21 cellular contexts compared by ENCODE assay signal in genomic region chr4:147479376-147479775, GRCh38. TPM values are rescaled to one million over a fixed set of nuclear protein-coding genes. Genes with fewer than 3 reads are reported as not detected.
A peak's percentile ranks its signal among the peaks of the same experiment; 100 is the strongest.
DNase-seq lines count a peak whose midpoint lies in the region; FAIRE-seq and TF ChIP-seq lines count a peak whose summit lies in the region.
"Had no signal": no experiment of that assay in that cellular context is flagged by ENCODE, and none has a peak within 500 bp of the region (broad histone marks: within the 10 kb centered on the region; RNA-seq: fewer than 3 reads in every experiment).

No MANE protein-coding gene starts in this region.

- H3K79me2 ChIP-seq in ACC112 (ENCODE audit: control insufficient read depth, insufficient read depth, low read length, unreplicated experiment) (no peaks in the 10 kb centered on the region), astrocyte (ENCODE audit: insufficient read depth, low read length) (peaks cover 33% of the 10 kb centered on the region), endothelial cell of umbilical vein (ENCODE audit: control insufficient read depth, insufficient read depth, low read length) (no peaks in the 10 kb centered on the region)

- H3K4me3 ChIP-seq in ACC112 (ENCODE audit: low read depth, low read length) (0 out of 2 replicates have a peak overlapping the region, but pooled peaks have one; percentile 5), astrocyte (ENCODE audit: insufficient read depth, low read depth, low read length) (no peak overlapping the region), endothelial cell of umbilical vein (replicated peaks in 1 of 3; ENCODE audit: insufficient read depth in 1 of 3, low read depth in 1 of 3, low read length in 3 of 3) (no peak overlapping the region)

- H3K36me3 Mint-ChIP-seq in astrocyte (ENCODE audit: low read depth, unreplicated experiment) = no peaks in the 10 kb centered on the region
- peaks cover 4% of the 10 kb centered on the region for H3K36me3 Mint-ChIP-seq in osteocyte (ENCODE audit: unreplicated experiment)
- H3K36me3 Mint-ChIP-seq: CD8-positive, alpha-beta T cell had no signal

- FAIRE-seq in astrocyte (lab: Jason Lieb, UNC) (no peak), endothelial cell of umbilical vein (lab: Jason Lieb, UNC) (peak; percentile 8)
- FAIRE-seq: D721Med, GM12892, GM18507, HepG2 had no signal

- H3K27me3 Mint-ChIP-seq in astrocyte (ENCODE audit: low read depth, unreplicated experiment) (peaks cover 9% of the 10 kb centered on the region), osteocyte (ENCODE audit: unreplicated experiment) (no peaks in the 10 kb centered on the region)

- no TSS peak for BruUV-seq in endothelial cell of umbilical vein (replicated peaks; lab: Mats Ljungman, UMichigan)

- H3K27ac Mint-ChIP-seq in astrocyte (ENCODE audit: unreplicated experiment) (no peak overlapping the region), osteocyte (ENCODE audit: unreplicated experiment) (peak overlapping the region; percentile 92)
- H3K27ac Mint-ChIP-seq: CD8-positive, alpha-beta T cell had no signal

- H3K27ac ChIP-seq in ACC112 (ENCODE audit: low read depth, low read length) = no peak overlapping the region
- no peak overlapping the region for H3K27ac ChIP-seq in astrocyte (ENCODE audit: low read depth, low read length)
- H3K27ac ChIP-seq in endothelial cell of umbilical vein (ENCODE audit: insufficient read depth, low read depth, low read length) = no peak overlapping the region

- H4K20me1 ChIP-seq in astrocyte (ENCODE audit: insufficient read depth, low read length) = no peaks in the 10 kb centered on the region
- no peaks in the 10 kb centered on the region for H4K20me1 ChIP-seq in endothelial cell of umbilical vein (replicated peaks; ENCODE audit: control insufficient read depth, extremely low read depth, insufficient read depth, low read length)

- peak; percentile 48 for DNase-seq in astrocyte (ENCODE audit: low read depth)
- DNase-seq in endothelial cell of umbilical vein (ENCODE audit: low read depth, low spot score) = no peak
- no peak for DNase-seq in osteocyte (ENCODE audit: extremely low spot score, unreplicated experiment)
- DNase-seq in activated gamma-delta T cell (lab: John Stamatoyannopoulos, UW) = no peak
- DNase-seq in activated CD4-positive, alpha-beta T cell treated with anti-CD3 and anti-CD28 coated beads for 1 hour = no peak
- DNase-seq in AG20443 (ENCODE audit: low spot score) = no peak
- DNase-seq in mesenteric fat pad (ENCODE audit: low spot score) = no peak
- DNase-seq: CD8-positive, alpha-beta T cell; KG1; NCI-H1436 treated with DMSO at 0.1 percent for 48 hours; NCI-H2029; NCI-H345; NCI-H524 treated with DMSO at 0.1 percent for 48 hours; PC-3; SHP77 treated with DMSO at 0.1 percent for 48 hours had no signal

- dilution Hi-C loops in endothelial cell of umbilical vein (cut with MboI; ENCODE audit: extremely low pct_ligation_motif_present, low sequenced_read_pairs) = no loop called here

- H3K4me3 Mint-ChIP-seq in astrocyte (ENCODE audit: unreplicated experiment) = peak overlapping the region; percentile 90
- no peak overlapping the region for H3K4me3 Mint-ChIP-seq in osteocyte (ENCODE audit: unreplicated experiment)
- H3K4me3 Mint-ChIP-seq: CD8-positive, alpha-beta T cell had no signal

- no peaks in the 10 kb centered on the region for H3K9me3 ChIP-seq in astrocyte (ENCODE audit: insufficient read depth, low read depth, low read length)
- no peaks in the 10 kb centered on the region for H3K9me3 ChIP-seq in endothelial cell of umbilical vein (replicated peaks; ENCODE audit: control insufficient read depth, insufficient read depth, low read length)

- H3K9ac ChIP-seq in astrocyte (ENCODE audit: low read length) (no peak overlapping the region), endothelial cell of umbilical vein (replicated peaks; ENCODE audit: extremely low read depth, insufficient read depth, low read length) (no peak overlapping the region)

- H3K4me1 Mint-ChIP-seq in astrocyte (ENCODE audit: low read depth, unreplicated experiment) = peaks cover 7% of the 10 kb centered on the region
- H3K4me1 Mint-ChIP-seq in osteocyte (ENCODE audit: unreplicated experiment) = peaks cover 37% of the 10 kb centered on the region

- H2AFZ ChIP-seq in ACC112 (ENCODE audit: low read length, unreplicated experiment) (no peak overlapping the region), astrocyte (ENCODE audit: low read depth, low read length) (no peak overlapping the region), endothelial cell of umbilical vein (ENCODE audit: low read depth, low read length) (no peak overlapping the region)

- H3K27me3 ChIP-seq in ACC112 (ENCODE audit: insufficient read depth, low read length) = no peaks in the 10 kb centered on the region
- H3K27me3 ChIP-seq in astrocyte (ENCODE audit: insufficient read depth, low read length) = no peaks in the 10 kb centered on the region
- peaks cover 23 to 32% of the 10 kb centered on the region in 2 experiments for H3K27me3 ChIP-seq in endothelial cell of umbilical vein (ENCODE audit: control insufficient read depth in 2 of 2, insufficient read depth in 2 of 2, low read length in 2 of 2)

- H3K4me2 ChIP-seq in astrocyte (ENCODE audit: low read length) (no peak overlapping the region), endothelial cell of umbilical vein (ENCODE audit: insufficient read depth, low read length) (no peak overlapping the region)

- H3K36me3 ChIP-seq in ACC112 (ENCODE audit: insufficient read depth, low read length) (no peaks in the 10 kb centered on the region), astrocyte (ENCODE audit: insufficient read depth, low read length) (no peaks in the 10 kb centered on the region), endothelial cell of umbilical vein (ENCODE audit: control insufficient read depth in 2 of 2, extremely low read depth in 1 of 2, insufficient read depth in 2 of 2, low read length in 2 of 2) (no peaks in the 10 kb centered on the region)

- H3K9me3 Mint-ChIP-seq in astrocyte (ENCODE audit: unreplicated experiment) = peaks cover 5% of the 10 kb centered on the region
- peaks cover 6% of the 10 kb centered on the region for H3K9me3 Mint-ChIP-seq in osteocyte (ENCODE audit: unreplicated experiment)
- H3K9me3 Mint-ChIP-seq: CD8-positive, alpha-beta T cell had no signal

- TF ChIP-seq CTCF in astrocyte (IDR thresholded peaks at IDR 0.05; ENCODE audit: insufficient read depth, low read depth, low read length) (no peak), endothelial cell of umbilical vein (IDR thresholded peaks at IDR 0.05; ENCODE audit: extremely low read depth in 1 of 2, insufficient read depth in 1 of 2, low read depth in 1 of 2, low read length in 2 of 2) (no peak), osteocyte (IDR thresholded peaks at IDR 0.05) (no peak)

- H3K4me1 ChIP-seq in ACC112 (ENCODE audit: control insufficient read depth, insufficient read depth, low read length, unreplicated experiment) (peaks cover 26% of the 10 kb centered on the region), astrocyte (ENCODE audit: insufficient read depth, low read length) (peaks cover 25% of the 10 kb centered on the region), endothelial cell of umbilical vein (ENCODE audit: control insufficient read depth, extremely low read depth, insufficient read depth, low read length) (no peaks in the 10 kb centered on the region)

- TF ChIP-seq POLR2A in endothelial cell of umbilical vein (IDR thresholded peaks at IDR 0.05; ENCODE audit: low read depth, low read length) = no peak

- CTCF ChIA-PET in endothelial cell of umbilical vein (lab: Charles Lee) = no interaction called here

- no peaks in the 10 kb centered on the region for H3K9me1 ChIP-seq in endothelial cell of umbilical vein (replicated peaks; ENCODE audit: control insufficient read depth, extremely low read depth, insufficient read depth, low read length)

- POLR2A ChIA-PET in endothelial cell of umbilical vein (lab: Charles Lee) = no interaction called here

- intact Hi-C loops in endothelial cell of umbilical vein (cut with micrococcal nuclease) = no loop called here

TF ChIP-seq in endothelial cell of umbilical vein, 7 proteins besides CTCF, POLR2A, EP300 and RAD21:
- no peak for TF ChIP-seq FOS (IDR thresholded peaks at IDR 0.05; ENCODE audit: borderline replicate concordance, insufficient read depth, low read length)
- TF ChIP-seq EZH2 (IDR thresholded peaks at IDR 0.05; ENCODE audit: borderline replicate concordance, low read depth, low read length, severe bottlenecking) = no peak
- TF ChIP-seq GATA2 (IDR thresholded peaks at IDR 0.05; ENCODE audit: insufficient read depth, insufficient read length, low read depth, low read length) = no peak
- no peak for TF ChIP-seq POLR2AphosphoS5 (IDR thresholded peaks at IDR 0.05; ENCODE audit: insufficient read depth, low read depth, low read length)
- TF ChIP-seq MYC (IDR thresholded peaks at IDR 0.05; ENCODE audit: low read depth, low read length) = no peak
- no peak for TF ChIP-seq JUN (IDR thresholded peaks at IDR 0.05; ENCODE audit: borderline replicate concordance, insufficient read depth, insufficient read length, low read depth)
- no peak for TF ChIP-seq MAX (IDR thresholded peaks at IDR 0.05; ENCODE audit: insufficient read depth, insufficient read length)
TF ChIP-seq in endothelial cell of umbilical vein: peak in this region for 0.

RNA-seq across cellular contexts. Expression of gene EDNRA, which starts 1.5 kb away (rescaled TPM):
- 6.4 and 9.3 TPM in 2 replicates for total RNA-seq in astrocyte
- not detected in 2 replicates for total RNA-seq in endothelial cell of umbilical vein
- polyA plus RNA-seq in endothelial cell of umbilical vein = 0.01 TPM in 1 of 2 replicates, not detected in the other
- polyA plus RNA-seq in endothelial cell of umbilical vein (2011; cell fraction: cytosol; rRNA removed) = not detected in 2 replicates
- polyA plus RNA-seq in endothelial cell of umbilical vein (2011; cell fraction: nucleus; rRNA removed) = not detected in 2 replicates
- polyA plus RNA-seq in endothelial cell of umbilical vein (2012) = not detected in 2 replicates
- not detected in 2 replicates for polyA minus RNA-seq in endothelial cell of umbilical vein
- polyA minus RNA-seq in endothelial cell of umbilical vein (2011; cell fraction: cytosol; rRNA and poly(A)+ RNA removed) = 0.72 TPM
- not detected in 2 replicates for polyA minus RNA-seq in endothelial cell of umbilical vein (2011; cell fraction: nucleus; rRNA and poly(A)+ RNA removed)
- 181 and 195 TPM in 2 replicates for total RNA-seq in osteocyte
- total RNA-seq in mesenteric fat pad = 3.6 TPM
- total RNA-seq: CD8-positive, alpha-beta T cell; H4; HepG2 had no signal
- polyA plus RNA-seq: HepG2 had no signal

Comparison
In these comparisons a context has a peak if more than half of its experiments do, and no peak if none do; other contexts are left out.
1. RNA of gene EDNRA, which starts 1.5 kb away (total RNA-seq): 181 to 195 TPM in osteocyte; 6.4 to 9.3 TPM in astrocyte, 3.6 TPM in mesenteric fat pad (single experiment) and not detected in endothelial cell of umbilical vein; every median in the first group is over 10 times any median in the second.